In the genomic region with DNA sequence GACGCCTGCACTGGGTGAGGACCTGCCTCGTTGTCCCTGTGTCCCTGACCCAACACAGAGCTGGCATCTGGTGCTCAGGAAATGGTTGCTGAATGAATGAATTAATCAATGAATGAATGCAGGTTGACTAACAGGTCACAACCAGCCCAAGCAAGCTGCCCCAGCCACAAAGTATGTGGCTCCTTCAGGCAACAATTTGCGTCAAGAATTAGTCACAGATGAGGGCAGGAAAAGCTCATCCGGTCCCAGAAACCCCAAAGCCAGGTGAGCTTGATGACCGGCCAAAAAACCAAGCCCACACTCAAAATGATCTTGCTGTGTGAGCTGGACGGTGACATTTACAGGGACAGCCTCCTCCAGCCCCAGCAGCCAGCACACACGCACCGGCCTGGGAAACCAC, we compare ENCODE assay signal across 23 cellular contexts. TPM values are rescaled to one million over a fixed set of nuclear protein-coding genes. Genes with fewer than 3 reads are reported as not detected.
"Had no signal": no experiment of that assay in that cellular context is flagged by ENCODE, and none has a peak within 500 bp of the region (broad histone marks: within the 10 kb centered on the region; RNA-seq: fewer than 3 reads in every experiment).

No MANE protein-coding gene starts in this region.

- H3K27ac ChIP-seq: prostate gland, sigmoid colon, suprapubic skin, WERI-Rb-1 had no signal

- H3K4me3 ChIP-seq: colonic mucosa, lung, prostate gland, sigmoid colon, suprapubic skin had no signal

- H3K36me3 ChIP-seq: colonic mucosa, prostate gland, sigmoid colon, suprapubic skin had no signal

- DNase-seq: activated CD4-positive, alpha-beta T cell treated with anti-CD3 and anti-CD28 coated beads for 36 hours; activated CD8-positive, alpha-beta memory T cell treated with anti-CD3 and anti-CD28 coated beads, Interleukin-2, amount 50 U/mL, for 48 hours; activated CD8-positive, alpha-beta T cell treated with anti-CD3 and anti-CD28 coated beads, Interleukin-2, amount 10 ng/mL, durations not matched to agents 7 days and 5 days; activated naive CD4-positive, alpha-beta T cell; aorta; colonic mucosa; effector CD4-positive, alpha-beta T cell; hypothalamus; left cardiac atrium; natural killer cell; sigmoid colon; stimulated activated CD4-positive, alpha-beta T cell treated with anti-CD3 and anti-CD28 coated beads, Interleukin-2, amount 100 ng/mL, for 24 hours; stimulated activated naive CD4-positive, alpha-beta T cell treated with Interleukin-2 at 50 U/mL for 16 hours; SW 1271; T1000; WERI-Rb-1 had no signal

- H3K4me3 Mint-ChIP-seq: activated CD4-positive, alpha-beta T cell treated with anti-CD3 and anti-CD28 coated beads for 36 hours; activated CD8-positive, alpha-beta T cell treated with anti-CD3 and anti-CD28 coated beads, Interleukin-2, amount 10 ng/mL, durations not matched to agents 7 days and 5 days; natural killer cell; type B pancreatic cell had no signal

- H3K4me1 ChIP-seq: colonic mucosa, prostate gland, sigmoid colon, suprapubic skin had no signal

- H3K36me3 Mint-ChIP-seq: natural killer cell had no signal

- H3K27me3 ChIP-seq: colonic mucosa, sigmoid colon, suprapubic skin had no signal

- H3K9me3 ChIP-seq: colonic mucosa, prostate gland, sigmoid colon, suprapubic skin had no signal

- H3K9me3 Mint-ChIP-seq: natural killer cell, type B pancreatic cell had no signal

- ATAC-seq: activated CD4-positive, alpha-beta T cell treated with anti-CD3 and anti-CD28 coated beads for 36 hours; activated CD8-positive, alpha-beta T cell treated with anti-CD3 and anti-CD28 coated beads, Interleukin-2, amount 10 ng/mL, durations not matched to agents 7 days and 5 days; left cardiac atrium; natural killer cell had no signal

- H3K27me3 Mint-ChIP-seq: activated CD4-positive, alpha-beta T cell treated with anti-CD3 and anti-CD28 coated beads for 36 hours; type B pancreatic cell had no signal

- H3K27ac Mint-ChIP-seq: activated CD4-positive, alpha-beta T cell treated with anti-CD3 and anti-CD28 coated beads for 36 hours; activated CD8-positive, alpha-beta T cell treated with anti-CD3 and anti-CD28 coated beads, Interleukin-2, amount 10 ng/mL, durations not matched to agents 7 days and 5 days had no signal

- H3K4me1 Mint-ChIP-seq: activated CD4-positive, alpha-beta T cell treated with anti-CD3 and anti-CD28 coated beads for 36 hours had no signal

RNA-seq across cellular contexts. Expression of a gene that starts 57.5 kb away (rescaled TPM):
- total RNA-seq: activated CD4-positive, alpha-beta T cell treated with anti-CD3 and anti-CD28 coated beads for 36 hours; activated CD8-positive, alpha-beta T cell treated with anti-CD3 and anti-CD28 coated beads, Interleukin-2, amount 10 ng/mL, durations not matched to agents 7 days and 5 days; aorta; cardiac septum; colonic mucosa; left cardiac atrium; lung; mononuclear cell; natural killer cell; omental fat pad; prostate gland; sigmoid colon; suprapubic skin had no signal
- polyA plus RNA-seq: aorta, lung, sigmoid colon had no signal
